Comparison of ENCODE assay signal across 8 cellular contexts in the genomic region with DNA sequence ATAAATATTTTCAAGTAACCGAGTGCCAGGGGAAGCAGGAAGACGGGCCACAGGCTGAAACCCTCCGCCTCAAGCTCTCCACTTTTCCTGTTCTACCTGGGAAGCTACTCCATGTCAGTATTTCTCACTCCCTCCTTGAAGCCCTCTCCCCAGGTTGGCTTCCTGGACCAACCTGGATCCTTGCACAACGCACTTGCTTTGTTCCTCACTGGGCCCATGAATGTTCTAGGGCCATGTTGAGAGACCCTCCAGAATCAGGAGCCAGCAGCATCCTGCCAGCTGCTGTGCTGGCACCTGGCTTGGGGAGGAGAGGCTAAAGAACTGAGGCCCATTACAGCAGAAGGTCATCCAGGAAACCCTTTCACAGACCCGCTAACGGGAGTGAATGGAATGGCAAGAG.
"Had no signal": no experiment of that assay in that cellular context is flagged by ENCODE, and none has a peak within 500 bp of the region (broad histone marks: within the 10 kb centered on the region; RNA-seq: fewer than 3 reads in every experiment).

No MANE protein-coding gene starts in this region.

- FAIRE-seq: G401.6, GM12878, GM12891, GM12892, GM18507, GM19239 had no signal

- H3K4me3 ChIP-seq: GM12878 had no signal

- DNase-seq: GDM1, GF-D8 had no signal

- ATAC-seq: GM12878 had no signal
